ENCODE assay signal across 11 cellular contexts in genomic region chr7:17152698-17153097, GRCh38.
A peak's percentile ranks its signal among the peaks of the same experiment; 100 is the strongest.
DNase-seq lines count a peak whose midpoint lies in the region; ATAC-seq and TF ChIP-seq lines count a peak whose summit lies in the region.
"Had no signal": no experiment of that assay in that cellular context is flagged by ENCODE, and none has a peak within 500 bp of the region (broad histone marks: within the 10 kb centered on the region; RNA-seq: fewer than 3 reads in every experiment).

No MANE protein-coding gene starts in this region.

- DNase-seq in activated naive CD4-positive, alpha-beta T cell treated with anti-CD3 and anti-CD28 coated beads, Interleukin-2, amount 50 U/mL, for 72 hours (ENCODE audit: low spot score in 2 of 2): no peak
- DNase-seq in RPMI8226 (peak; percentile 17), testis (peak; percentile 54), iPS-NIHi7 (ENCODE audit: extremely low spot score) (no peak), NCI-H526 (lab: John Stamatoyannopoulos, UW) (no peak), NCI-H2107 treated with DMSO at 0.1 percent for 48 hours (lab: John Stamatoyannopoulos, UW; ENCODE audit: unreplicated experiment) (no peak)
- DNase-seq: stimulated activated CD8-positive, alpha-beta memory T cell treated with anti-CD3 and anti-CD28 coated beads, Interleukin-4, amount 100 ng/mL, for 48 hours; T1000 had no signal

- no peaks in the 10 kb centered on the region for H3K4me1 ChIP-seq in testis

- peaks cover 34% of the 10 kb centered on the region for H3K4me1 Mint-ChIP-seq in activated naive CD4-positive, alpha-beta T cell treated with anti-CD3 and anti-CD28 coated beads, Interleukin-2, amount 50 U/mL, for 24 hours

- H3K4me3 Mint-ChIP-seq in activated naive CD4-positive, alpha-beta T cell treated with anti-CD3 and anti-CD28 coated beads, Interleukin-2, amount 50 U/mL, for 24 hours: no peak overlapping the region

- no peak overlapping the region for H3K4me3 ChIP-seq in testis

- no peaks in the 10 kb centered on the region for H3K9me3 ChIP-seq in testis

- no peak overlapping the region for H3K27ac ChIP-seq in testis

- no peak for TF ChIP-seq CTCF in testis (IDR thresholded peaks at IDR 0.05)

- peak overlapping the region; percentile 80 for H3K27ac Mint-ChIP-seq in activated naive CD4-positive, alpha-beta T cell treated with anti-CD3 and anti-CD28 coated beads, Interleukin-2, amount 50 U/mL, for 24 hours
- H3K27ac Mint-ChIP-seq in activated naive CD4-positive, alpha-beta T cell treated with anti-CD3 and anti-CD28 coated beads, Interleukin-2, amount 50 U/mL, for 72 hours: no peak overlapping the region

- H3K36me3 ChIP-seq in testis (ENCODE audit: low read depth, missing control alignments): no peaks in the 10 kb centered on the region

- no peak for TF ChIP-seq POLR2A in testis (IDR thresholded peaks at IDR 0.05)

- H3K36me3 Mint-ChIP-seq in activated naive CD4-positive, alpha-beta T cell treated with anti-CD3 and anti-CD28 coated beads, Interleukin-2, amount 50 U/mL, for 24 hours: peaks cover 3% of the 10 kb centered on the region
- peaks cover 0 to 15% of the 10 kb centered on the region in 2 donors for H3K36me3 Mint-ChIP-seq in activated naive CD4-positive, alpha-beta T cell treated with anti-CD3 and anti-CD28 coated beads, Interleukin-2, amount 50 U/mL, for 72 hours

- no peak for ATAC-seq in activated naive CD4-positive, alpha-beta T cell treated with anti-CD3 and anti-CD28 coated beads, Interleukin-2, amount 50 U/mL, for 72 hours
- peak; percentile 58 for ATAC-seq in HG02938 (IDR thresholded peaks at IDR 0.05; ENCODE audit: unreplicated experiment)
- ATAC-seq: HCT116 had no signal

- H3K27me3 Mint-ChIP-seq in activated naive CD4-positive, alpha-beta T cell treated with anti-CD3 and anti-CD28 coated beads, Interleukin-2, amount 50 U/mL, for 24 hours: no peaks in the 10 kb centered on the region

- no peaks in the 10 kb centered on the region for H3K9me3 Mint-ChIP-seq in activated naive CD4-positive, alpha-beta T cell treated with anti-CD3 and anti-CD28 coated beads, Interleukin-2, amount 50 U/mL, for 24 hours
- peaks cover 0 to under 1% of the 10 kb centered on the region in 2 donors for H3K9me3 Mint-ChIP-seq in activated naive CD4-positive, alpha-beta T cell treated with anti-CD3 and anti-CD28 coated beads, Interleukin-2, amount 50 U/mL, for 72 hours

- intact Hi-C loops in testis (cut with DNase I; ENCODE audit: low total_unique reads): no loop called here

- H3K27me3 ChIP-seq in testis: no peaks in the 10 kb centered on the region

- WGBS in testis, 2 donors: 64 to 69% methylated on average over 3 of the region's 3 CpGs

Comparison
In these comparisons a context has a peak if more than half of its experiments do, and no peak if none do; other contexts are left out.
1. DNase-seq: peak in RPMI8226 (single experiment) and testis (single experiment); none in activated naive CD4-positive, alpha-beta T cell treated with anti-CD3 and anti-CD28 coated beads, Interleukin-2, amount 50 U/mL, for 72 hours (0 of 2), iPS-NIHi7 (single experiment), NCI-H526 (0 of 2) and NCI-H2107 treated with DMSO at 0.1 percent for 48 hours (single experiment).